Comparison of ENCODE assay signal across 19 cellular contexts in genomic region chr7:148256433-148256832, GRCh38.
"Had no signal": no experiment of that assay in that cellular context is flagged by ENCODE, and none has a peak within 500 bp of the region (broad histone marks: within the 10 kb centered on the region; RNA-seq: fewer than 3 reads in every experiment).

No MANE protein-coding gene starts in this region.

- H3K36me3 ChIP-seq: WERI-Rb-1 had no signal

- H3K36me3 Mint-ChIP-seq: activated naive CD4-positive, alpha-beta T cell treated with anti-CD3 and anti-CD28 coated beads, Interleukin-2, amount 10 ng/mL, durations not matched to agents 7 days and 5 days had no signal

- H3K27ac Mint-ChIP-seq: activated CD4-positive, alpha-beta memory T cell treated with anti-CD3 and anti-CD28 coated beads, Interleukin-2, amount 10 ng/mL, durations not matched to agents 7 days and 5 days; activated CD4-positive, alpha-beta T cell treated with anti-CD3 and anti-CD28 coated beads for 36 hours; activated naive CD4-positive, alpha-beta T cell treated with anti-CD3 and anti-CD28 coated beads, Interleukin-2, amount 10 ng/mL, durations not matched to agents 7 days and 5 days; activated naive CD8-positive, alpha-beta T cell treated with anti-CD3 and anti-CD28 coated beads for 36 hours; activated T-cell treated with anti-CD3 and anti-CD28 coated beads, Interleukin-2, amount 50 U/mL, for 72 hours; activated T-helper 2 cell treated with anti-CD3 and anti-CD28 coated beads, Interferon-gamma antibody, Interleukin-2, Interleukin-4, amounts not matched to agents 10 μg/mL and 5 μg/mL and 100 μg/mL, durations not matched to agents 14 hours and 24 hours and 36 hours; dendritic cell treated with granulocyte-macrophage colony-stimulating factor and Interleukin-4, amounts not matched to agents 40 ng/mL and 50 ng/mL, for 4 days had no signal

- H3K4me3 ChIP-seq: PC-9, SK-N-MC had no signal

- H3K27me3 Mint-ChIP-seq: activated CD4-positive, alpha-beta memory T cell treated with anti-CD3 and anti-CD28 coated beads, Interleukin-2, amount 10 ng/mL, durations not matched to agents 7 days and 5 days; activated naive CD8-positive, alpha-beta T cell treated with anti-CD3 and anti-CD28 coated beads for 36 hours; dendritic cell treated with granulocyte-macrophage colony-stimulating factor and Interleukin-4, amounts not matched to agents 40 ng/mL and 50 ng/mL, for 4 days had no signal

- DNase-seq: activated CD4-positive, alpha-beta memory T cell treated with anti-CD3 and anti-CD28 coated beads, Interleukin-2, amount 10 ng/mL, durations not matched to agents 7 days and 5 days; activated CD4-positive, alpha-beta T cell treated with anti-CD3 and anti-CD28 coated beads for 36 hours; activated CD4-positive, alpha-beta T cell treated with anti-CD3 and anti-CD28 coated beads, Interleukin-2, amount 50 U/mL, for 1 hour; activated gamma-delta T cell treated with Interleukin-2 at 50 U/mL for 16 hours; activated naive CD4-positive, alpha-beta T cell treated with anti-CD3 and anti-CD28 coated beads, Interleukin-2, amount 10 ng/mL, durations not matched to agents 7 days and 5 days; activated naive CD8-positive, alpha-beta T cell treated with anti-CD3 and anti-CD28 coated beads for 36 hours; activated T-cell treated with anti-CD3 and anti-CD28 coated beads, Interleukin-2, amount 50 U/mL, for 72 hours; cerebellar nuclear complex; NCI-H1048; NCI-H1694; NCI-H2029 treated with DMSO at 0.1 percent for 48 hours; NCI-H345; NCI-H510A treated with DMSO at 0.1 percent for 48 hours; PC-9; T-helper 1 cell; WERI-Rb-1 had no signal

- H3K4me3 Mint-ChIP-seq: activated CD4-positive, alpha-beta memory T cell treated with anti-CD3 and anti-CD28 coated beads, Interleukin-2, amount 10 ng/mL, durations not matched to agents 7 days and 5 days; activated CD4-positive, alpha-beta T cell treated with anti-CD3 and anti-CD28 coated beads for 36 hours; activated naive CD4-positive, alpha-beta T cell treated with anti-CD3 and anti-CD28 coated beads, Interleukin-2, amount 10 ng/mL, durations not matched to agents 7 days and 5 days; activated naive CD8-positive, alpha-beta T cell treated with anti-CD3 and anti-CD28 coated beads for 36 hours; activated T-cell treated with anti-CD3 and anti-CD28 coated beads, Interleukin-2, amount 50 U/mL, for 72 hours; dendritic cell treated with granulocyte-macrophage colony-stimulating factor and Interleukin-4, amounts not matched to agents 40 ng/mL and 50 ng/mL, for 4 days had no signal

- H3K4me1 Mint-ChIP-seq: activated CD4-positive, alpha-beta memory T cell treated with anti-CD3 and anti-CD28 coated beads, Interleukin-2, amount 10 ng/mL, durations not matched to agents 7 days and 5 days; activated CD4-positive, alpha-beta T cell treated with anti-CD3 and anti-CD28 coated beads for 36 hours; activated naive CD4-positive, alpha-beta T cell treated with anti-CD3 and anti-CD28 coated beads, Interleukin-2, amount 10 ng/mL, durations not matched to agents 7 days and 5 days; activated naive CD8-positive, alpha-beta T cell treated with anti-CD3 and anti-CD28 coated beads for 36 hours had no signal

- H3K27ac ChIP-seq: PC-9, SK-N-MC, WERI-Rb-1 had no signal

- H2AFZ ChIP-seq: PC-9 had no signal

- H3K4me2 ChIP-seq: PC-9 had no signal

- ATAC-seq: activated CD4-positive, alpha-beta T cell treated with anti-CD3 and anti-CD28 coated beads for 36 hours; activated T-cell treated with anti-CD3 and anti-CD28 coated beads, Interleukin-2, amount 50 U/mL, for 72 hours had no signal
